In the genomic region with DNA sequence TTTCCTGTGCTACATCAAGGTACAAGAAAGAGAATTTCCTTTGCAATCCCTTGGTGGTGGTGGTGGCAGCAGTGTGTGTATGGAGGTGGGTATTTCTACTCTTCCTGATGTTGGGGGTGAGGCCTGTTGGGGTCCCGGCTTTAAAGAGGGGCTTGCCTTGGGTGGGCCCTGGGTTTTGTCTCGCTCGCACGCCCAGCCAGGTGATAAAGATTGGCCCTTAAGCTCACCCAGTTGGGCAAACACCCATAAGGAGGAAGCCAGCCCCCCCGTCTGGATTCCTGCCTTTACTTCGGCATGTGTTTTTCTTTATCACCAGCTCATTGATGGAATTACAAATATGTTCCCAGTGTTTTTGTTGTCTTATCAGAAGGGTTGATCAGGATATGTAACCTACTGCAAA, we compare ENCODE assay signal across 22 cellular contexts. TPM values are rescaled to one million over a fixed set of nuclear protein-coding genes. Genes with fewer than 3 reads are reported as not detected.
DNase-seq lines count a peak whose midpoint lies in the region; ATAC-seq and TF ChIP-seq lines count a peak whose summit lies in the region.
"Had no signal": no experiment of that assay in that cellular context is flagged by ENCODE, and none has a peak within 500 bp of the region (broad histone marks: within the 10 kb centered on the region; RNA-seq: fewer than 3 reads in every experiment).

No MANE protein-coding gene starts in this region.

- H3K4me3 Mint-ChIP-seq in Caco-2 (ENCODE audit: unreplicated experiment), result no peak overlapping the region
- H3K4me3 Mint-ChIP-seq in stimulated activated naive B cell treated with anti-CD40 and anti-IgM and Interleukin-4, amounts not matched to agents 10 μg/mL and 1 μg/mL and 100 μg/mL, for 72 hours, result peak overlapping the region in 1 of 2 donors; percentile 45
- H3K4me3 Mint-ChIP-seq: CD8-positive, alpha-beta T cell; HFFc6 had no signal

- POLR2A ChIA-PET in Caco-2 (lab: Charles Lee), result no interaction called here

- no peaks in the 10 kb centered on the region for H3K9me3 ChIP-seq in Caco-2
- H3K9me3 ChIP-seq: BE2C had no signal

- peak overlapping the region; percentile 5 for H3K27ac Mint-ChIP-seq in Caco-2 (ENCODE audit: unreplicated experiment)
- peak overlapping the region; percentile 69 for H3K27ac Mint-ChIP-seq in stimulated activated naive B cell treated with anti-CD40 and anti-IgM and Interleukin-4, amounts not matched to agents 10 μg/mL and 1 μg/mL and 100 μg/mL, for 72 hours
- H3K27ac Mint-ChIP-seq: CD8-positive, alpha-beta T cell; HFFc6 had no signal

- no peak for ATAC-seq in left lobe of liver
- no peak for ATAC-seq in stimulated activated naive B cell treated with anti-CD40 and anti-IgM and Interleukin-4, amounts not matched to agents 10 μg/mL and 1 μg/mL and 100 μg/mL, for 72 hours (replicated peaks)
- ATAC-seq: CD8-positive, alpha-beta T cell; GM12878; Panc1; SK-N-SH treated with all-trans-retinoic acid at 6 μM for 48 hours had no signal

- peaks cover 12% of the 10 kb centered on the region for H3K4me1 ChIP-seq in Caco-2
- H3K4me1 ChIP-seq: BE2C had no signal

- peaks cover 10% of the 10 kb centered on the region for H3K9me3 Mint-ChIP-seq in Caco-2 (ENCODE audit: unreplicated experiment)
- H3K9me3 Mint-ChIP-seq in stimulated activated naive B cell treated with anti-CD40 and anti-IgM and Interleukin-4, amounts not matched to agents 10 μg/mL and 1 μg/mL and 100 μg/mL, for 72 hours, result no peaks in the 10 kb centered on the region
- H3K9me3 Mint-ChIP-seq: CD8-positive, alpha-beta T cell had no signal

- CTCF ChIA-PET in Caco-2 (lab: Charles Lee), result interaction anchor here (0.9 kb wide), 1 partner anchor 11 kb away, joined by 3 read pairs; no protein-coding TSS in a partner anchor

- intact Hi-C loops in Caco-2 (cut with micrococcal nuclease; ENCODE audit: unreplicated experiment), result no loop called here

- no peak for TF ChIP-seq CTCF in Caco-2 (IDR thresholded peaks at IDR 0.05; ENCODE audit: insufficient read depth in 1 of 2, low read depth in 1 of 2, low read length in 1 of 2, severe bottlenecking in 1 of 2, unreplicated experiment in 1 of 2)

- no peaks in the 10 kb centered on the region for H3K27me3 Mint-ChIP-seq in Caco-2 (ENCODE audit: insufficient read depth, unreplicated experiment)
- peaks cover 21 to 28% of the 10 kb centered on the region in 2 donors for H3K27me3 Mint-ChIP-seq in stimulated activated naive B cell treated with anti-CD40 and anti-IgM and Interleukin-4, amounts not matched to agents 10 μg/mL and 1 μg/mL and 100 μg/mL, for 72 hours

- DNase-seq in Caco-2 (no peak), H7 (peak; percentile 14), left lobe of liver (ENCODE audit: low spot score) (peak; percentile 15), pons (ENCODE audit: low spot score) (no peak), 8988T (no peak)
- no peak for DNase-seq in stimulated activated naive B cell treated with anti-CD40 and anti-IgM and Interleukin-4, amounts not matched to agents 10 μg/mL and 1 μg/mL and 100 μg/mL, for 72 hours
- no peak for DNase-seq in activated CD4-positive, alpha-beta T cell treated with anti-CD3 and anti-CD28 coated beads for 1 hour
- DNase-seq: BE2C, DMS79 treated with DMSO at 0.1 percent for 48 hours, GDM1, GOT3, HFFc6, Karpas-422, NCI-H1105, NCI-H1694, NCI-H2227 treated with DMSO at 0.1 percent for 48 hours, NCI-H524, SHP77 treated with DMSO at 0.1 percent for 48 hours had no signal

- peaks cover 16% of the 10 kb centered on the region for H3K4me1 Mint-ChIP-seq in Caco-2 (ENCODE audit: low read depth, unreplicated experiment)
- peaks cover 5 to 16% of the 10 kb centered on the region in 2 donors for H3K4me1 Mint-ChIP-seq in stimulated activated naive B cell treated with anti-CD40 and anti-IgM and Interleukin-4, amounts not matched to agents 10 μg/mL and 1 μg/mL and 100 μg/mL, for 72 hours

- H3K27me3 ChIP-seq in Caco-2 (replicated peaks; ENCODE audit: control insufficient read depth, insufficient read depth, low read length) (no peaks in the 10 kb centered on the region), H7 (ENCODE audit: control insufficient read depth, insufficient read depth, low read length) (no peaks in the 10 kb centered on the region)
- H3K27me3 ChIP-seq: BE2C had no signal

- H3K36me3 ChIP-seq in Caco-2 (ENCODE audit: control insufficient read depth, insufficient read depth, low read length) (no peaks in the 10 kb centered on the region), H7 (replicated peaks; ENCODE audit: control insufficient read depth, insufficient read depth, low read length) (no peaks in the 10 kb centered on the region)
- H3K36me3 ChIP-seq: BE2C had no signal

- BruUV-seq in Caco-2 (replicated peaks; lab: Mats Ljungman, UMichigan), result no TSS peak

- peaks cover 41% of the 10 kb centered on the region for H3K36me3 Mint-ChIP-seq in Caco-2 (ENCODE audit: insufficient read depth, unreplicated experiment)
- H3K36me3 Mint-ChIP-seq in stimulated activated naive B cell treated with anti-CD40 and anti-IgM and Interleukin-4, amounts not matched to agents 10 μg/mL and 1 μg/mL and 100 μg/mL, for 72 hours, result peaks cover 2 to 4% of the 10 kb centered on the region in 2 donors
- H3K36me3 Mint-ChIP-seq: CD8-positive, alpha-beta T cell had no signal

- H3K4me3 ChIP-seq in Caco-2 (ENCODE audit: low read depth, low read length) (no peak overlapping the region), H7 (ENCODE audit: insufficient read depth, low read depth, low read length) (no peak overlapping the region)
- H3K4me3 ChIP-seq: GM12878 had no signal

RNA-seq across cellular contexts. Expression of gene SARDH, which starts 16.0 kb away (rescaled TPM):
- total RNA-seq in Caco-2 (2022) (0.36 and 0.37 TPM in 2 replicates), left lobe of liver (208 TPM)
- 7.3 and 9.9 TPM in 2 replicates for total RNA-seq in H7 (2014; rRNA removed; shearing (Covaris generic))

Comparison
In these comparisons a context has a peak if more than half of its experiments do, and no peak if none do; other contexts are left out.
1. DNase-seq: peak in H7 (single experiment) and left lobe of liver (single experiment); none in Caco-2 (0 of 2), stimulated activated naive B cell treated with anti-CD40 and anti-IgM and Interleukin-4, amounts not matched to agents 10 μg/mL and 1 μg/mL and 100 μg/mL, for 72 hours (single experiment), pons (single experiment), activated CD4-positive, alpha-beta T cell treated with anti-CD3 and anti-CD28 coated beads for 1 hour (single experiment) and 8988T (single experiment).
2. RNA of gene SARDH, which starts 16.0 kb away (total RNA-seq): 208 TPM in left lobe of liver (single experiment); 7.3 to 9.9 TPM in H7 and 0.36 to 0.37 TPM in Caco-2; every median in the first group is over 10 times any median in the second.